In the genomic region with DNA sequence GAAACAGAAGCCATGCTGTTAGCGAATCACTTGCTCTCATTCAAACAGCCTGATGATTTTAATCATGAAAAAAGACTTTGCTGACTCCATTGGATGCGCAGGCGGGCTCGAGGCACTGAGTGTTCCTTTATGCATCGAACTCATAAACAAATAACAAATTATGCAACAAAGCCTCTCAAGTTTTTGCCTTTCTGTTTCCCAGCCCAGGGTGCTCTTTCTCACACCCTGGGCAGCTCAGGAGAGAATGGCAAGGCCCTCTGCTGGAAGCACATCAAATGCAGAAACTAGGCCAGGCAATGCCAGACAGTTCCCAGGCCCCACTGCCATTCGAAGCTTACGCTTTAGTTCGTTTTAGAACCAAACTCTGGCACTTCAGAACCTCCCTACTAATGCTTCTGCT, we compare ENCODE assay signal across 13 cellular contexts. TPM values are rescaled to one million over a fixed set of nuclear protein-coding genes. Genes with fewer than 3 reads are reported as not detected.
DNase-seq lines count a peak whose midpoint lies in the region; ATAC-seq and TF ChIP-seq lines count a peak whose summit lies in the region.
"Had no signal": no experiment of that assay in that cellular context is flagged by ENCODE, and none has a peak within 500 bp of the region (broad histone marks: within the 10 kb centered on the region; RNA-seq: fewer than 3 reads in every experiment).

No MANE protein-coding gene starts in this region.

- H3K9me3 ChIP-seq in OCI-LY7 (ENCODE audit: low read length) (no peaks in the 10 kb centered on the region), neural progenitor cell (ENCODE audit: low read depth) (no peaks in the 10 kb centered on the region), thyroid gland (no peaks in the 10 kb centered on the region)
- H3K9me3 ChIP-seq: BLaER1 treated with 17β-estradiol and CSF1 and Interleukin-3, amounts not matched to agents 10 nM and 100 nM; psoas muscle had no signal

- no peak overlapping the region for H3K27ac ChIP-seq in OCI-LY7 (ENCODE audit: low read depth, low read length, poor library complexity, severe bottlenecking)
- no peak overlapping the region for H3K27ac ChIP-seq in neural progenitor cell
- no peak overlapping the region for H3K27ac ChIP-seq in thyroid gland
- H3K27ac ChIP-seq: BLaER1 treated with 17β-estradiol and CSF1 and Interleukin-3, amounts not matched to agents 10 nM and 100 nM; psoas muscle had no signal

- H4K20me1 ChIP-seq in OCI-LY7 (ENCODE audit: insufficient read depth, low read length) = no peaks in the 10 kb centered on the region
- no peaks in the 10 kb centered on the region for H4K20me1 ChIP-seq in neural progenitor cell (ENCODE audit: low read depth)
- H4K20me1 ChIP-seq: BLaER1 treated with 17β-estradiol and CSF1 and Interleukin-3, amounts not matched to agents 10 nM and 100 nM had no signal

- POLR2A ChIA-PET in OCI-LY7 (lab: Charles Lee) = interaction anchor here (0.6 kb wide), 2 partner anchors 13 to 40 kb away, joined by 3 read pairs; no protein-coding TSS in a partner anchor

- no peaks in the 10 kb centered on the region for H3K9me3 Mint-ChIP-seq in neural progenitor cell

- H3K9me2 ChIP-seq in OCI-LY7 (ENCODE audit: insufficient read depth, low read length) = no peaks in the 10 kb centered on the region

- H3K4me3 Mint-ChIP-seq in neural progenitor cell = no peak overlapping the region

- H3K27me3 ChIP-seq in neural progenitor cell (no peaks in the 10 kb centered on the region), thyroid gland (no peaks in the 10 kb centered on the region)
- H3K27me3 ChIP-seq: BLaER1 treated with 17β-estradiol and CSF1 and Interleukin-3, amounts not matched to agents 10 nM and 100 nM had no signal

- H3K79me2 ChIP-seq in OCI-LY7 (ENCODE audit: insufficient read depth, low read depth, low read length) (no peaks in the 10 kb centered on the region), neural progenitor cell (ENCODE audit: low read depth) (no peaks in the 10 kb centered on the region)

- no peaks in the 10 kb centered on the region for H3K36me3 Mint-ChIP-seq in neural progenitor cell

- 80 to 83% methylated on average over 8 of the region's 8 CpGs for WGBS in thyroid gland, 2 donors

- no peak for TF ChIP-seq POLR2A in thyroid gland (IDR thresholded peaks at IDR 0.05)

- peak overlapping the region; percentile 42 for H3K27ac Mint-ChIP-seq in neural progenitor cell

- CTCF ChIA-PET in OCI-LY7 (lab: Charles Lee; ENCODE audit: unreplicated experiment) = no interaction called here

- H3K4me1 ChIP-seq in OCI-LY7 (ENCODE audit: insufficient read depth, low read length, poor library complexity, severe bottlenecking) = no peaks in the 10 kb centered on the region
- H3K4me1 ChIP-seq in neural progenitor cell = peaks cover 17% of the 10 kb centered on the region
- no peaks in the 10 kb centered on the region for H3K4me1 ChIP-seq in thyroid gland
- H3K4me1 ChIP-seq: BLaER1 treated with 17β-estradiol and CSF1 and Interleukin-3, amounts not matched to agents 10 nM and 100 nM; psoas muscle had no signal

- H3K4me3 ChIP-seq in OCI-LY7 (ENCODE audit: low read depth, low read length, poor library complexity, severe bottlenecking) (no peak overlapping the region), epithelial cell of proximal tubule (ENCODE audit: low read depth, low read length) (no peak overlapping the region), neural progenitor cell (no peak overlapping the region), thyroid gland (replicated peaks in 1 of 3) (no peak overlapping the region)
- H3K4me3 ChIP-seq: BLaER1 treated with 17β-estradiol and CSF1 and Interleukin-3, amounts not matched to agents 10 nM and 100 nM; psoas muscle had no signal

- H3K4me2 ChIP-seq in OCI-LY7 (ENCODE audit: low read length) (no peak overlapping the region), neural progenitor cell (peak overlapping the region; percentile 2)
- H3K4me2 ChIP-seq: BLaER1 treated with 17β-estradiol and CSF1 and Interleukin-3, amounts not matched to agents 10 nM and 100 nM had no signal

- intact Hi-C loops in OCI-LY7 (cut with micrococcal nuclease; ENCODE audit: unreplicated experiment) (no loop called here), thyroid gland (cut with DNase I) (no loop called here), left cardiac atrium (cut with DNase I) (no loop called here)

- DNase-seq in G401 (ENCODE audit: low spot score) (peak; percentile 24), OCI-LY7 (ENCODE audit: low spot score) (no peak), epithelial cell of proximal tubule (ENCODE audit: low read depth) (no peak), neural progenitor cell (ENCODE audit: low spot score) (peak; percentile 42), thyroid gland (no peak), left cardiac atrium (no peak)
- DNase-seq in stimulated activated CD4-positive, alpha-beta T cell treated with anti-CD3 and anti-CD28 coated beads, Interleukin-4, amount 100 ng/mL, for 1 hour = no peak
- DNase-seq: activated gamma-delta T cell treated with Interleukin-2 at 50 U/mL for 16 hours, kidney glomerular epithelial cell, psoas muscle, SHP77 treated with DMSO at 0.1 percent for 48 hours had no signal

- TF ChIP-seq CTCF in OCI-LY7 (conservative IDR thresholded peaks at IDR 0.05; ENCODE audit: low read length) (0 out of 2 replicates have a peak, but pooled peaks have one; percentile 12), epithelial cell of proximal tubule (conservative IDR thresholded peaks at IDR 0.05; ENCODE audit: low read depth, low read length) (peak; percentile 14), neural progenitor cell (IDR thresholded peaks at IDR 0.05) (peak; percentile 35), thyroid gland (IDR thresholded peaks at IDR 0.05) (no peak)

- BruUV-seq in OCI-LY7 (replicated peaks; lab: Mats Ljungman, UMichigan) = no TSS peak

- peaks cover 20% of the 10 kb centered on the region for H3K4me1 Mint-ChIP-seq in neural progenitor cell

- ATAC-seq in GM19455 (IDR thresholded peaks at IDR 0.05; ENCODE audit: unreplicated experiment) (no peak), left cardiac atrium (no peak)
- ATAC-seq: psoas muscle had no signal

- H3K27me3 Mint-ChIP-seq in neural progenitor cell (ENCODE audit: insufficient read depth, low read depth) = peaks cover 4% of the 10 kb centered on the region

- H3K9ac ChIP-seq in neural progenitor cell = no peak overlapping the region
- H3K9ac ChIP-seq: BLaER1 treated with 17β-estradiol and CSF1 and Interleukin-3, amounts not matched to agents 10 nM and 100 nM had no signal

- H3K36me3 ChIP-seq in OCI-LY7 (ENCODE audit: insufficient read depth, low read length) (no peaks in the 10 kb centered on the region), neural progenitor cell (no peaks in the 10 kb centered on the region), thyroid gland (no peaks in the 10 kb centered on the region)
- H3K36me3 ChIP-seq: BLaER1 treated with 17β-estradiol and CSF1 and Interleukin-3, amounts not matched to agents 10 nM and 100 nM had no signal

- H3F3A ChIP-seq in neural progenitor cell (ENCODE audit: low read depth) = peaks cover 12% of the 10 kb centered on the region

- H2AFZ ChIP-seq in OCI-LY7 (ENCODE audit: low read length) (no peak overlapping the region), neural progenitor cell (replicated peaks) (peak overlapping the region; percentile 83)

- in situ Hi-C loops in G401 (cut with HindIII; ENCODE audit: low sequenced_read_pairs) = no loop called here

RNA-seq across cellular contexts. Expression of gene ETNPPL, which starts 19.8 kb away (rescaled TPM):
- total RNA-seq in G401 (2014; rRNA removed; shearing (Covaris generic)) = not detected in 2 replicates
- total RNA-seq in OCI-LY7 (2014; rRNA removed; shearing (Covaris generic)) = not detected in 2 replicates
- total RNA-seq in OCI-LY7 (2022) (not detected in 2 replicates), epithelial cell of proximal tubule (not detected in 2 replicates), neural progenitor cell (ENCODE audit: low replicate concordance) (0.19 and 0.43 TPM in 2 replicates), thyroid gland (1 to 10 TPM in 1 of 4 donors, under 1 TPM in 1, not detected in 2; 0.56 to 1.3 TPM), left cardiac atrium (10 to 100 TPM; 12.6 to 13.5 TPM)

Comparison
In these comparisons a context has a peak if more than half of its experiments do, and no peak if none do; other contexts are left out.
1. DNase-seq: peak in G401 (single experiment) and neural progenitor cell (single experiment); none in OCI-LY7 (single experiment), epithelial cell of proximal tubule (single experiment), stimulated activated CD4-positive, alpha-beta T cell treated with anti-CD3 and anti-CD28 coated beads, Interleukin-4, amount 100 ng/mL, for 1 hour (single experiment), thyroid gland (0 of 2) and left cardiac atrium (single experiment).
2. CTCF ChIP-seq: peak in OCI-LY7 (single experiment), epithelial cell of proximal tubule (single experiment) and neural progenitor cell (single experiment); none in thyroid gland (0 of 6).